Comparison of ENCODE assay signal across 15 cellular contexts in genomic region chr7:132430466-132430862, GRCh38.
DNase-seq lines count a peak whose midpoint lies in the region; ATAC-seq and TF ChIP-seq lines count a peak whose summit lies in the region.
"Had no signal": no experiment of that assay in that cellular context is flagged by ENCODE, and none has a peak within 500 bp of the region (broad histone marks: within the 10 kb centered on the region; RNA-seq: fewer than 3 reads in every experiment).

No MANE protein-coding gene starts in this region.

- CTCF ChIA-PET in activated naive CD4-positive, alpha-beta T cell treated with anti-CD3 and anti-CD28 coated beads, Interleukin-2, amount 10 ng/mL, durations not matched to agents 7 days and 5 days (lab: Charles Lee) = interaction anchor here (1.1 to 1.8 kb wide), 8 partner anchors 11 to 150 kb away, joined by 3 to 9 read pairs (median 4); no protein-coding TSS in a partner anchor

- H3K27ac Mint-ChIP-seq in activated naive CD4-positive, alpha-beta T cell treated with anti-CD3 and anti-CD28 coated beads, Interleukin-2, amount 10 ng/mL, durations not matched to agents 7 days and 5 days = peak overlapping the region; percentile 87
- H3K27ac Mint-ChIP-seq in central memory CD8-positive, alpha-beta T cell (ENCODE audit: low read depth) = peak overlapping the region; percentile 55
- peak overlapping the region; percentile 81 for H3K27ac Mint-ChIP-seq in stimulated activated effector memory CD8-positive, alpha-beta T cell treated with anti-CD3 and anti-CD28 coated beads, Interleukin-12 subunit alpha, Interleukin-12 subunit beta, amount 100 ng/mL, for 72 hours
- no peak overlapping the region for H3K27ac Mint-ChIP-seq in GM23338

- DNase-seq in activated naive CD4-positive, alpha-beta T cell treated with anti-CD3 and anti-CD28 coated beads, Interleukin-2, amount 10 ng/mL, durations not matched to agents 7 days and 5 days = no peak
- no peak for DNase-seq in activated naive CD4-positive, alpha-beta T cell (lab: John Stamatoyannopoulos, UW)
- DNase-seq in central memory CD8-positive, alpha-beta T cell (ENCODE audit: low spot score in 2 of 2) = no peak
- DNase-seq in stimulated activated effector memory CD8-positive, alpha-beta T cell treated with anti-CD3 and anti-CD28 coated beads, Interleukin-12 subunit alpha, Interleukin-12 subunit beta, amount 100 ng/mL, for 72 hours (ENCODE audit: low spot score in 2 of 2) = no peak
- DNase-seq in thyroid gland (no peak), GM23338 (ENCODE audit: low spot score) (no peak)
- DNase-seq: amygdala; caudate nucleus; effector CD8-positive, alpha-beta T cell; lower lobe of right lung; NCI-H524 treated with DMSO at 0.1 percent for 48 hours had no signal

- H3K4me3 ChIP-seq in thyroid gland (replicated peaks in 1 of 3) = no peak overlapping the region
- H3K4me3 ChIP-seq in GM23338 = no peak overlapping the region
- H3K4me3 ChIP-seq: lower lobe of right lung, sigmoid colon had no signal

- no peaks in the 10 kb centered on the region for H4K20me1 ChIP-seq in GM23338 (replicated peaks; ENCODE audit: insufficient read depth)

- no peak overlapping the region for H3K27ac ChIP-seq in thyroid gland
- H3K27ac ChIP-seq in GM23338 (ENCODE audit: low read depth) = no peak overlapping the region
- H3K27ac ChIP-seq: KMS-11, lower lobe of right lung had no signal

- peaks cover 4% of the 10 kb centered on the region for H3K27me3 Mint-ChIP-seq in activated naive CD4-positive, alpha-beta T cell treated with anti-CD3 and anti-CD28 coated beads, Interleukin-2, amount 10 ng/mL, durations not matched to agents 7 days and 5 days
- no peaks in the 10 kb centered on the region for H3K27me3 Mint-ChIP-seq in central memory CD8-positive, alpha-beta T cell
- H3K27me3 Mint-ChIP-seq in GM23338 (ENCODE audit: insufficient read depth, low read depth, poor library complexity) = no peaks in the 10 kb centered on the region

- H2AFZ ChIP-seq in GM23338 = no peak overlapping the region

- peaks cover 99% of the 10 kb centered on the region for H3K4me1 Mint-ChIP-seq in activated naive CD4-positive, alpha-beta T cell treated with anti-CD3 and anti-CD28 coated beads, Interleukin-2, amount 10 ng/mL, durations not matched to agents 7 days and 5 days
- peaks cover 78% of the 10 kb centered on the region for H3K4me1 Mint-ChIP-seq in central memory CD8-positive, alpha-beta T cell
- H3K4me1 Mint-ChIP-seq in stimulated activated effector memory CD8-positive, alpha-beta T cell treated with anti-CD3 and anti-CD28 coated beads, Interleukin-12 subunit alpha, Interleukin-12 subunit beta, amount 100 ng/mL, for 72 hours = peaks cover 75% of the 10 kb centered on the region
- H3K4me1 Mint-ChIP-seq in GM23338 = peaks cover 5% of the 10 kb centered on the region

- H3K4me3 Mint-ChIP-seq in activated naive CD4-positive, alpha-beta T cell treated with anti-CD3 and anti-CD28 coated beads, Interleukin-2, amount 10 ng/mL, durations not matched to agents 7 days and 5 days = no peak overlapping the region
- peak overlapping the region; percentile 32 for H3K4me3 Mint-ChIP-seq in central memory CD8-positive, alpha-beta T cell
- H3K4me3 Mint-ChIP-seq in stimulated activated effector memory CD8-positive, alpha-beta T cell treated with anti-CD3 and anti-CD28 coated beads, Interleukin-12 subunit alpha, Interleukin-12 subunit beta, amount 100 ng/mL, for 72 hours = peak overlapping the region; percentile 30
- H3K4me3 Mint-ChIP-seq in GM23338 = no peak overlapping the region

- WGBS in thyroid gland, 2 donors = 85 to 90% methylated on average over 1 of the region's 1 CpG

- H3K27me3 ChIP-seq in thyroid gland (no peaks in the 10 kb centered on the region), GM23338 (ENCODE audit: insufficient read depth) (no peaks in the 10 kb centered on the region)
- H3K27me3 ChIP-seq: sigmoid colon had no signal

- H3K9me3 Mint-ChIP-seq in activated naive CD4-positive, alpha-beta T cell treated with anti-CD3 and anti-CD28 coated beads, Interleukin-2, amount 10 ng/mL, durations not matched to agents 7 days and 5 days = peaks cover 11% of the 10 kb centered on the region
- peaks cover 5% of the 10 kb centered on the region for H3K9me3 Mint-ChIP-seq in central memory CD8-positive, alpha-beta T cell
- no peaks in the 10 kb centered on the region for H3K9me3 Mint-ChIP-seq in stimulated activated effector memory CD8-positive, alpha-beta T cell treated with anti-CD3 and anti-CD28 coated beads, Interleukin-12 subunit alpha, Interleukin-12 subunit beta, amount 100 ng/mL, for 72 hours
- H3K9me3 Mint-ChIP-seq in GM23338 = no peaks in the 10 kb centered on the region

- TF ChIP-seq CTCF in thyroid gland (IDR thresholded peaks at IDR 0.05) = no peak
- no peak for TF ChIP-seq CTCF in GM23338 (conservative IDR thresholded peaks at IDR 0.05; ENCODE audit: low read depth in 2 of 2)

- no peaks in the 10 kb centered on the region for H3K9me3 ChIP-seq in thyroid gland
- H3K9me3 ChIP-seq: lower lobe of right lung, sigmoid colon had no signal

- H3K4me2 ChIP-seq in GM23338 = no peak overlapping the region
- H3K4me2 ChIP-seq: KMS-11 had no signal

- H3K36me3 Mint-ChIP-seq in activated naive CD4-positive, alpha-beta T cell treated with anti-CD3 and anti-CD28 coated beads, Interleukin-2, amount 10 ng/mL, durations not matched to agents 7 days and 5 days = peaks cover 34% of the 10 kb centered on the region
- peaks cover 6% of the 10 kb centered on the region for H3K36me3 Mint-ChIP-seq in central memory CD8-positive, alpha-beta T cell (ENCODE audit: insufficient read depth)
- H3K36me3 Mint-ChIP-seq in stimulated activated effector memory CD8-positive, alpha-beta T cell treated with anti-CD3 and anti-CD28 coated beads, Interleukin-12 subunit alpha, Interleukin-12 subunit beta, amount 100 ng/mL, for 72 hours = peaks cover 10% of the 10 kb centered on the region
- H3K36me3 Mint-ChIP-seq in GM23338 (ENCODE audit: low read depth) = no peaks in the 10 kb centered on the region

- no peak for TF ChIP-seq POLR2A in thyroid gland (IDR thresholded peaks at IDR 0.05)

- H3K4me1 ChIP-seq in thyroid gland (peaks cover 0 to 5% of the 10 kb centered on the region in 2 donors), GM23338 (ENCODE audit: insufficient read depth) (peaks cover 5% of the 10 kb centered on the region)
- H3K4me1 ChIP-seq: lower lobe of right lung had no signal

- ATAC-seq in SK-N-SH treated with all-trans-retinoic acid at 6 μM for 48 hours (peak; percentile 48), HG02970 (IDR thresholded peaks at IDR 0.05; ENCODE audit: low FRiP score, unreplicated experiment) (no peak), GM23338 (no peak)
- no peak for ATAC-seq in central memory CD8-positive, alpha-beta T cell (replicated peaks; ENCODE audit: extremely low read depth, poor library complexity, severe bottlenecking)
- ATAC-seq in stimulated activated effector memory CD8-positive, alpha-beta T cell treated with anti-CD3 and anti-CD28 coated beads, Interleukin-12 subunit alpha, Interleukin-12 subunit beta, amount 100 ng/mL, for 72 hours = peak; percentile 1

- no peaks in the 10 kb centered on the region for H3F3A ChIP-seq in GM23338 (replicated peaks; ENCODE audit: low read depth)

- no peaks in the 10 kb centered on the region for H3K9me2 ChIP-seq in GM23338 (ENCODE audit: insufficient read depth)

- H3K36me3 ChIP-seq in thyroid gland (no peaks in the 10 kb centered on the region), GM23338 (ENCODE audit: insufficient read depth) (no peaks in the 10 kb centered on the region)
- H3K36me3 ChIP-seq: lower lobe of right lung, sigmoid colon had no signal

- intact Hi-C loops in thyroid gland (cut with DNase I) = no loop called here

- no peaks in the 10 kb centered on the region for H3K79me2 ChIP-seq in GM23338 (replicated peaks; ENCODE audit: insufficient read depth)

TF ChIP-seq in SK-N-SH treated with all-trans-retinoic acid at 6 μM for 48 hours, 23 proteins besides CTCF, POLR2A, EP300 and RAD21 (continues in another document):
- TF ChIP-seq ISL1 (CRISPR knock-in tag; IDR thresholded peaks at IDR 0.05) = no peak

TF ChIP-seq in GM23338, 12 proteins besides CTCF, POLR2A, EP300 and RAD21 (continues in another document):
- TF ChIP-seq EZH2 (IDR thresholded peaks at IDR 0.05; ENCODE audit: low read depth, unreplicated experiment) = no peak
- no peak for TF ChIP-seq ZNF331 (CRISPR knock-in tag; IDR thresholded peaks at IDR 0.05; ENCODE audit: low read depth)
- TF ChIP-seq JUNB (IDR thresholded peaks at IDR 0.05; ENCODE audit: unreplicated experiment) = no peak
- no peak for TF ChIP-seq EZH2phosphoT487 (IDR thresholded peaks at IDR 0.05; ENCODE audit: unreplicated experiment)

Comparison
In these comparisons a context has a peak if more than half of its experiments do, and no peak if none do; other contexts are left out.
1. H3K4me3 Mint-ChIP-seq: peak in central memory CD8-positive, alpha-beta T cell (single experiment) and stimulated activated effector memory CD8-positive, alpha-beta T cell treated with anti-CD3 and anti-CD28 coated beads, Interleukin-12 subunit alpha, Interleukin-12 subunit beta, amount 100 ng/mL, for 72 hours (single experiment); none in activated naive CD4-positive, alpha-beta T cell treated with anti-CD3 and anti-CD28 coated beads, Interleukin-2, amount 10 ng/mL, durations not matched to agents 7 days and 5 days (single experiment) and GM23338 (single experiment).
2. ATAC-seq: peak in SK-N-SH treated with all-trans-retinoic acid at 6 μM for 48 hours (single experiment) and stimulated activated effector memory CD8-positive, alpha-beta T cell treated with anti-CD3 and anti-CD28 coated beads, Interleukin-12 subunit alpha, Interleukin-12 subunit beta, amount 100 ng/mL, for 72 hours (single experiment); none in central memory CD8-positive, alpha-beta T cell (single experiment), HG02970 (single experiment) and GM23338 (single experiment).